ENCODE assay signal across 18 cellular contexts in genomic region chr14:22487401-22487800, GRCh38.
DNase-seq lines count a peak whose midpoint lies in the region; ATAC-seq, FAIRE-seq and TF ChIP-seq lines count a peak whose summit lies in the region.
"Had no signal": no experiment of that assay in that cellular context is flagged by ENCODE, and none has a peak within 500 bp of the region (broad histone marks: within the 10 kb centered on the region; RNA-seq: fewer than 3 reads in every experiment).

No MANE protein-coding gene starts in this region.

- intact Hi-C loops in head of caudate nucleus (cut with DNase I), result no loop called here

- TF ChIP-seq POLR2A in GM12891 (IDR thresholded peaks at IDR 0.05; ENCODE audit: low read depth, low read length), result no peak

- no peaks in the 10 kb centered on the region for H3K9me3 Mint-ChIP-seq in T-helper 2 cell treated with Interferon-gamma antibody and Interleukin-4, amounts not matched to agents 5 μg/mL and 100 μg/mL, for 36 hours
- no peaks in the 10 kb centered on the region for H3K9me3 Mint-ChIP-seq in activated CD8-positive, alpha-beta T cell treated with anti-CD3 and anti-CD28 coated beads, Interleukin-2, amount 10 ng/mL, durations not matched to agents 7 days and 5 days (ENCODE audit: insufficient read depth)
- H3K9me3 Mint-ChIP-seq in natural killer cell treated with Interleukin-12 subunit alpha and Interleukin-12 subunit beta and Interleukin-15 and Interleukin-18, amount 100 ng/mL, for 72 hours, result no peaks in the 10 kb centered on the region
- H3K9me3 Mint-ChIP-seq: IgD-negative memory B cell had no signal

- H3K36me3 Mint-ChIP-seq in T-helper 2 cell treated with Interferon-gamma antibody and Interleukin-4, amounts not matched to agents 5 μg/mL and 100 μg/mL, for 36 hours (ENCODE audit: low read depth), result peaks cover 58% of the 10 kb centered on the region
- H3K36me3 Mint-ChIP-seq in activated CD8-positive, alpha-beta T cell treated with anti-CD3 and anti-CD28 coated beads, Interleukin-2, amount 10 ng/mL, durations not matched to agents 7 days and 5 days (ENCODE audit: low read depth), result peaks cover 66% of the 10 kb centered on the region
- H3K36me3 Mint-ChIP-seq in natural killer cell treated with Interleukin-12 subunit alpha and Interleukin-12 subunit beta and Interleukin-15 and Interleukin-18, amount 100 ng/mL, for 72 hours, result no peaks in the 10 kb centered on the region
- H3K36me3 Mint-ChIP-seq: IgD-negative memory B cell had no signal

- peaks cover 25% of the 10 kb centered on the region for H3K4me1 Mint-ChIP-seq in T-helper 2 cell treated with Interferon-gamma antibody and Interleukin-4, amounts not matched to agents 5 μg/mL and 100 μg/mL, for 36 hours (ENCODE audit: low read depth)
- H3K4me1 Mint-ChIP-seq in activated CD8-positive, alpha-beta T cell treated with anti-CD3 and anti-CD28 coated beads, Interleukin-2, amount 10 ng/mL, durations not matched to agents 7 days and 5 days (ENCODE audit: low read depth), result peaks cover 5% of the 10 kb centered on the region
- peaks cover 91 to 93% of the 10 kb centered on the region in 2 donors for H3K4me1 Mint-ChIP-seq in natural killer cell treated with Interleukin-12 subunit alpha and Interleukin-12 subunit beta and Interleukin-15 and Interleukin-18, amount 100 ng/mL, for 72 hours (ENCODE audit: low read depth in 2 of 2)

- FAIRE-seq in GM12891 (lab: Jason Lieb, UNC), result peak; percentile 55
- FAIRE-seq: H54 had no signal

- no peak for DNase-seq in T-helper 2 cell treated with Interferon-gamma antibody and Interleukin-4, amounts not matched to agents 5 μg/mL and 100 μg/mL, for 36 hours (ENCODE audit: low spot score)
- DNase-seq in T-helper 2 cell, result no peak
- DNase-seq in GM12891 (ENCODE audit: insufficient read length, low spot score), result no peak
- no peak for DNase-seq in activated CD8-positive, alpha-beta T cell treated with anti-CD3 and anti-CD28 coated beads, Interleukin-2, amount 10 ng/mL, durations not matched to agents 7 days and 5 days
- no peak for DNase-seq in natural killer cell treated with Interleukin-12 subunit alpha and Interleukin-12 subunit beta and Interleukin-15 and Interleukin-18, amount 100 ng/mL, for 72 hours (ENCODE audit: low spot score)
- DNase-seq in cerebellar cortex (ENCODE audit: low spot score), result no peak
- no peak for DNase-seq in head of caudate nucleus
- no peak for DNase-seq in HPDE6-E6E7 (ENCODE audit: extremely low spot score)
- DNase-seq: 8988T; body of pancreas; Calu3; effector CD4-positive, alpha-beta T cell; hypothalamus; left cardiac atrium; NCI-H1092 treated with DMSO at 0.1 percent for 48 hours; SJCRH30 had no signal

- CTCF ChIA-PET in activated CD8-positive, alpha-beta T cell treated with anti-CD3 and anti-CD28 coated beads, Interleukin-2, amount 10 ng/mL, durations not matched to agents 7 days and 5 days (lab: Charles Lee), result no interaction called here

- H3K27ac Mint-ChIP-seq in T-helper 2 cell treated with Interferon-gamma antibody and Interleukin-4, amounts not matched to agents 5 μg/mL and 100 μg/mL, for 36 hours, result peak overlapping the region; percentile 90
- peak overlapping the region; percentile 93 for H3K27ac Mint-ChIP-seq in activated CD8-positive, alpha-beta T cell treated with anti-CD3 and anti-CD28 coated beads, Interleukin-2, amount 10 ng/mL, durations not matched to agents 7 days and 5 days
- H3K27ac Mint-ChIP-seq in natural killer cell treated with Interleukin-12 subunit alpha and Interleukin-12 subunit beta and Interleukin-15 and Interleukin-18, amount 100 ng/mL, for 72 hours, result peak overlapping the region; percentile 89 to 93

- no peak for ATAC-seq in activated CD8-positive, alpha-beta T cell treated with anti-CD3 and anti-CD28 coated beads, Interleukin-2, amount 10 ng/mL, durations not matched to agents 7 days and 5 days
- no peak for ATAC-seq in natural killer cell treated with Interleukin-12 subunit alpha and Interleukin-12 subunit beta and Interleukin-15 and Interleukin-18, amount 100 ng/mL, for 72 hours
- ATAC-seq: body of pancreas had no signal

- H3K27me3 Mint-ChIP-seq in T-helper 2 cell treated with Interferon-gamma antibody and Interleukin-4, amounts not matched to agents 5 μg/mL and 100 μg/mL, for 36 hours (ENCODE audit: low read depth), result no peaks in the 10 kb centered on the region
- H3K27me3 Mint-ChIP-seq in activated CD8-positive, alpha-beta T cell treated with anti-CD3 and anti-CD28 coated beads, Interleukin-2, amount 10 ng/mL, durations not matched to agents 7 days and 5 days (ENCODE audit: low read depth), result no peaks in the 10 kb centered on the region
- H3K27me3 Mint-ChIP-seq in natural killer cell treated with Interleukin-12 subunit alpha and Interleukin-12 subunit beta and Interleukin-15 and Interleukin-18, amount 100 ng/mL, for 72 hours, result no peaks in the 10 kb centered on the region

- H3K4me3 Mint-ChIP-seq in T-helper 2 cell treated with Interferon-gamma antibody and Interleukin-4, amounts not matched to agents 5 μg/mL and 100 μg/mL, for 36 hours, result peak overlapping the region; percentile 90
- peak overlapping the region; percentile 86 for H3K4me3 Mint-ChIP-seq in activated CD8-positive, alpha-beta T cell treated with anti-CD3 and anti-CD28 coated beads, Interleukin-2, amount 10 ng/mL, durations not matched to agents 7 days and 5 days
- peak overlapping the region; percentile 73 for H3K4me3 Mint-ChIP-seq in natural killer cell treated with Interleukin-12 subunit alpha and Interleukin-12 subunit beta and Interleukin-15 and Interleukin-18, amount 100 ng/mL, for 72 hours

- POLR2A ChIA-PET in activated CD8-positive, alpha-beta T cell treated with anti-CD3 and anti-CD28 coated beads, Interleukin-2, amount 10 ng/mL, durations not matched to agents 7 days and 5 days (lab: Charles Lee), result interaction anchor here (0.6 to 8.0 kb wide), 7 partner anchors 11 to 68 kb away, joined by 3 to 34 read pairs (median 3); no protein-coding TSS in a partner anchor

TF ChIP-seq in GM12891, 5 proteins besides CTCF, POLR2A, EP300 and RAD21:
- TF ChIP-seq POU2F2 (IDR thresholded peaks at IDR 0.05; ENCODE audit: low read depth, low read length) (no peak), PAX5 (IDR thresholded peaks at IDR 0.05; ENCODE audit: insufficient read depth, low read length, severe bottlenecking) (no peak), TAF1 (IDR thresholded peaks at IDR 0.05; ENCODE audit: low read depth, low read length) (no peak), SPI1 (IDR thresholded peaks at IDR 0.05; ENCODE audit: low read depth, low read length) (no peak), POLR2AphosphoS5 (IDR thresholded peaks at IDR 0.05; ENCODE audit: low read depth, low read length) (no peak)
